ENCODE assay signal across 22 cellular contexts in genomic region chr2:233285921-233286320, GRCh38.
A peak's percentile ranks its signal among the peaks of the same experiment; 100 is the strongest.
DNase-seq lines count a peak whose midpoint lies in the region; ATAC-seq and TF ChIP-seq lines count a peak whose summit lies in the region.
"Had no signal": no experiment of that assay in that cellular context is flagged by ENCODE, and none has a peak within 500 bp of the region (broad histone marks: within the 10 kb centered on the region; RNA-seq: fewer than 3 reads in every experiment).

No MANE protein-coding gene starts in this region.

- no peak overlapping the region for H3K4me3 ChIP-seq in AG10803 (ENCODE audit: low read length)
- H3K4me3 ChIP-seq in astrocyte of the spinal cord (ENCODE audit: low read depth, low read length) = no peak overlapping the region
- H3K4me3 ChIP-seq: dorsolateral prefrontal cortex, smooth muscle cell had no signal

- ATAC-seq in GM19397 (IDR thresholded peaks at IDR 0.05; ENCODE audit: unreplicated experiment) = no peak
- ATAC-seq: activated T-cell treated with anti-CD3 and anti-CD28 coated beads, Interleukin-2, amount 50 U/mL, for 72 hours; HCT116; stimulated activated naive CD8-positive, alpha-beta T cell treated with anti-CD3 and anti-CD28 coated beads, Interleukin-15, amount 100 ng/mL, for 72 hours had no signal

- DNase-seq in AG10803 (ENCODE audit: low read depth) (peak; percentile 13), GM04503 (ENCODE audit: low read depth) (peak; percentile 5), astrocyte of the spinal cord (ENCODE audit: low read depth, low spot score) (peak; percentile 38), kidney glomerular epithelial cell (lab: John Stamatoyannopoulos, UW) (peak; percentile 76), NCI-H2029 (lab: John Stamatoyannopoulos, UW) (no peak), retina (no peak)
- no peak for DNase-seq in stimulated activated CD4-positive, alpha-beta T cell treated with anti-CD3 and anti-CD28 coated beads, Interleukin-4, amount 100 ng/mL, for 1 hour
- DNase-seq: activated T-cell treated with anti-CD3 and anti-CD28 coated beads, Interleukin-2, amount 50 U/mL, for 72 hours; AML-193; Caco-2; caudate nucleus; dorsolateral prefrontal cortex; foreskin melanocyte; NCI-H1417; NCI-H510A treated with DMSO at 0.1 percent for 48 hours; RPMI8226; stimulated activated CD4-positive, alpha-beta T cell treated with anti-CD3 and anti-CD28 coated beads, Interleukin-2, amount 100 ng/mL, for 48 hours; stimulated activated naive CD8-positive, alpha-beta T cell treated with anti-CD3 and anti-CD28 coated beads, Interleukin-15, amount 100 ng/mL, for 72 hours; T-helper 9 cell had no signal

- TF ChIP-seq CTCF in AG10803 (conservative IDR thresholded peaks at IDR 0.05; ENCODE audit: low read length) (no peak), astrocyte of the spinal cord (IDR thresholded peaks at IDR 0.05; ENCODE audit: low read depth, low read length) (no peak)

- in situ Hi-C loops in astrocyte of the spinal cord (cut with HindIII; ENCODE audit: low sequenced_read_pairs) = no loop called here

Comparison
In these comparisons a context has a peak if more than half of its experiments do, and no peak if none do; other contexts are left out.
1. DNase-seq: peak in AG10803 (single experiment), GM04503 (single experiment), astrocyte of the spinal cord (single experiment) and kidney glomerular epithelial cell (single experiment); none in NCI-H2029 (single experiment), stimulated activated CD4-positive, alpha-beta T cell treated with anti-CD3 and anti-CD28 coated beads, Interleukin-4, amount 100 ng/mL, for 1 hour (single experiment) and retina (single experiment).